Comparison of ENCODE assay signal across 1 cellular context in genomic region chr12:53225635-53226424, GRCh38.
TF ChIP-seq lines count a peak whose summit lies in the region.

No MANE protein-coding gene starts in this region.

TF ChIP-seq in H1, 55 proteins besides CTCF, POLR2A, EP300 and RAD21:
- no peak for TF ChIP-seq SAP30 (IDR thresholded peaks at IDR 0.05; ENCODE audit: insufficient read depth, insufficient replicate concordance, low read length)
- no peak for TF ChIP-seq KDM4A (IDR thresholded peaks at IDR 0.05; ENCODE audit: low read depth, low read length, severe bottlenecking)
- TF ChIP-seq JUND (IDR thresholded peaks at IDR 0.05; ENCODE audit: low read length), result no peak
- TF ChIP-seq CHD2 (IDR thresholded peaks at IDR 0.05; ENCODE audit: low read length), result no peak
- no peak for TF ChIP-seq RBBP5 (IDR thresholded peaks at IDR 0.05; ENCODE audit: borderline replicate concordance, low read depth, low read length)
- TF ChIP-seq SUZ12 (IDR thresholded peaks at IDR 0.05; ENCODE audit: low read length), result no peak
- no peak for TF ChIP-seq NRF1 (IDR thresholded peaks at IDR 0.05; ENCODE audit: low read depth, low read length)
- TF ChIP-seq CTBP2 (IDR thresholded peaks at IDR 0.05; ENCODE audit: borderline replicate concordance, insufficient read depth, insufficient read length, low read length), result no peak
- TF ChIP-seq SP1 (IDR thresholded peaks at IDR 0.05; ENCODE audit: low read depth, low read length), result no peak
- no peak for TF ChIP-seq HDAC2 (IDR thresholded peaks at IDR 0.05; ENCODE audit: borderline replicate concordance in 1 of 2, low read depth in 2 of 2, low read length in 2 of 2)
- TF ChIP-seq BACH1 (IDR thresholded peaks at IDR 0.05; ENCODE audit: low read length), result no peak
- no peak for TF ChIP-seq MAX (IDR thresholded peaks at IDR 0.05)
